Comparison of ENCODE assay signal across 20 cellular contexts in the genomic region with DNA sequence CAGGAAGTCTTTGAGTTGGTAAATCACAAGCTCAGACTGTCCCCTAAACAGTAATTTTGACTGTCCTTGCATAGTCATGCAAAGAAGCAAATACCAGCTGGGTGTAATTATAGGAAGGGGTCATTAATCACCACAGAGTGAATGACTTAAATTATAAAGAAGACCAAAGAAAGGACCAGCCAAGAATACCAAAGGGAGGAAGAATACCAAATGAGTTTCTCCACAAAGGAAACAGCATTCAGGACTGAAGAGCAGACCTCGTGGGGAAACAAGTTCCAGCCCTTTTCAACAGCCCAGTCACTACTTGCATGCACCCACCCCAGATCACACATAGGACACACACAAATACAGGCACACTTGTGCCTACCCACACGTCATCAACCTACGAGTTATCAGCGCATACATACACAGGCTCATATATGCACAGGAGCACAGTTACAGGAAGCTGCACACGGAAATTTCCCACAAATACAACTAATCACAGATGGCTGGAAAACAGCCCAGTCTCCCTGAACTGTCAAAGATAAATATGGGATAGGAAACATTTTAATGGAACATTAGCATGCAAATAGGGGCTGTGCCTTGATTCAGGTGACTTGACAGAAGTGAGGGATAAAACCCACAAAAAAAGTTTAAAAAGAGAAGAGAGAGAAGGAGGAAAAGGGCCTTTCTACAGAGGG.
A peak's percentile ranks its signal among the peaks of the same experiment; 100 is the strongest.
DNase-seq lines count a peak whose midpoint lies in the region; TF ChIP-seq lines count a peak whose summit lies in the region.
"Had no signal": no experiment of that assay in that cellular context is flagged by ENCODE, and none has a peak within 500 bp of the region (broad histone marks: within the 10 kb centered on the region; RNA-seq: fewer than 3 reads in every experiment).

No MANE protein-coding gene starts in this region.

- DNase-seq in Calu3 (no peak), mesenchymal stem cell (no peak), AG08396 (ENCODE audit: low spot score) (no peak), NCI-H187 treated with DMSO at 0.1 percent for 48 hours (lab: John Stamatoyannopoulos, UW) (no peak), GM13976 (ENCODE audit: low spot score) (no peak)
- no peak for DNase-seq in activated naive CD8-positive, alpha-beta T cell treated with anti-CD3 and anti-CD28 coated beads for 36 hours
- DNase-seq: glutamatergic neuron; immature natural killer cell; MG63; NCI-H187; NCI-H446; NK-92 treated with Interleukin-12 subunit alpha and Interleukin-12 subunit beta, amount 100 ng/mL, for 24 hours; stimulated activated CD4-positive, alpha-beta T cell treated with anti-CD3 and anti-CD28 coated beads, Interleukin-1b, Interleukin-23, amount 100 ng/mL, for 48 hours; stimulated activated naive CD8-positive, alpha-beta T cell treated with anti-CD3 and anti-CD28 coated beads, Interleukin-15, Interleukin-2, amounts not matched to agents 100 U/mL and 50 U/mL, for 24 hours had no signal

- no peak overlapping the region for H3K18ac ChIP-seq in mesenchymal stem cell (ENCODE audit: low read depth in 1 of 2, low read length in 2 of 2)

- H3K36me3 Mint-ChIP-seq in Calu3 (ENCODE audit: insufficient read depth, unreplicated experiment), result no peaks in the 10 kb centered on the region
- H3K36me3 Mint-ChIP-seq in activated naive CD8-positive, alpha-beta T cell treated with anti-CD3 and anti-CD28 coated beads for 36 hours, result no peaks in the 10 kb centered on the region
- H3K36me3 Mint-ChIP-seq: immature natural killer cell had no signal

- no peaks in the 10 kb centered on the region for H3K36me3 ChIP-seq in HUES48 (ENCODE audit: control insufficient read depth, insufficient read depth, low read length)
- peaks cover 9% of the 10 kb centered on the region for H3K36me3 ChIP-seq in ectodermal cell (ENCODE audit: control insufficient read depth, insufficient read depth, low read length)
- peaks cover 24 to 44% of the 10 kb centered on the region in 2 experiments for H3K36me3 ChIP-seq in mesenchymal stem cell (ENCODE audit: control insufficient read depth in 1 of 2, insufficient read depth in 2 of 2, low read depth in 1 of 2, low read length in 2 of 2)

- intact Hi-C loops in Calu3 (cut with micrococcal nuclease; ENCODE audit: unreplicated experiment), result no loop called here

- no peak overlapping the region for H4K8ac ChIP-seq in mesenchymal stem cell (ENCODE audit: low read length)

- H4K91ac ChIP-seq in mesenchymal stem cell (ENCODE audit: low read length), result no peak overlapping the region

- no peak overlapping the region for H3K23ac ChIP-seq in mesenchymal stem cell (ENCODE audit: low read length in 2 of 2)

- H3K79me1 ChIP-seq in mesenchymal stem cell (replicated peaks; ENCODE audit: low read length, poor library complexity, severe bottlenecking), result peaks cover 16% of the 10 kb centered on the region

- H3K4ac ChIP-seq in mesenchymal stem cell (ENCODE audit: low read depth in 1 of 2, low read length in 2 of 2), result no peak overlapping the region

- H3K4me3 ChIP-seq in HUES48 (ENCODE audit: low read depth, low read length) (no peak overlapping the region), ectodermal cell (ENCODE audit: insufficient read depth, low read depth, low read length) (no peak overlapping the region), mesenchymal stem cell (ENCODE audit: insufficient read depth in 1 of 2, low read depth in 1 of 2, low read length in 2 of 2) (no peak overlapping the region)
- H3K4me3 ChIP-seq: cardiac muscle cell, MG63, tibial nerve had no signal

- no peak for TF ChIP-seq CTCF in Calu3 (IDR thresholded peaks at IDR 0.05; ENCODE audit: unreplicated experiment)
- no peak for TF ChIP-seq CTCF in GM13976 (IDR thresholded peaks at IDR 0.05; ENCODE audit: borderline replicate concordance, control extremely low read depth, extremely low read depth, insufficient read depth, missing control alignments)

- H2BK120ac ChIP-seq in mesenchymal stem cell (ENCODE audit: low read depth, low read length), result no peak overlapping the region

- no peak overlapping the region for H2BK12ac ChIP-seq in mesenchymal stem cell (ENCODE audit: low read length in 2 of 2)

- H3K27me3 Mint-ChIP-seq in Calu3 (ENCODE audit: unreplicated experiment), result no peaks in the 10 kb centered on the region
- no peaks in the 10 kb centered on the region for H3K27me3 Mint-ChIP-seq in activated naive CD8-positive, alpha-beta T cell treated with anti-CD3 and anti-CD28 coated beads for 36 hours

- H3K4me2 ChIP-seq in mesenchymal stem cell (ENCODE audit: low read length, poor library complexity, severe bottlenecking), result no peak overlapping the region

- no peaks in the 10 kb centered on the region for H3K27me3 ChIP-seq in HUES48 (ENCODE audit: control insufficient read depth, insufficient read depth, low read length)
- no peaks in the 10 kb centered on the region for H3K27me3 ChIP-seq in ectodermal cell (ENCODE audit: control insufficient read depth, insufficient read depth, low read length, poor library complexity, severe bottlenecking)
- H3K27me3 ChIP-seq in mesenchymal stem cell (ENCODE audit: control insufficient read depth in 1 of 2, insufficient read depth in 1 of 2, low read length in 2 of 2), result no peaks in the 10 kb centered on the region
- H3K27me3 ChIP-seq: cardiac muscle cell, MG63, tibial nerve had no signal

- no peak overlapping the region for H3K14ac ChIP-seq in mesenchymal stem cell (ENCODE audit: low read length in 2 of 2)

- no peaks in the 10 kb centered on the region for H3K9me3 Mint-ChIP-seq in Calu3 (ENCODE audit: low read depth, unreplicated experiment)
- no peaks in the 10 kb centered on the region for H3K9me3 Mint-ChIP-seq in activated naive CD8-positive, alpha-beta T cell treated with anti-CD3 and anti-CD28 coated beads for 36 hours
- H3K9me3 Mint-ChIP-seq: activated T-helper 2 cell treated with anti-CD3 and anti-CD28 coated beads, Interferon-gamma antibody, Interleukin-2, Interleukin-4, amounts not matched to agents 10 μg/mL and 5 μg/mL and 100 μg/mL, durations not matched to agents 14 hours and 24 hours and 36 hours had no signal

- WGBS in ectodermal cell, 2 experiments, result 49 to 54% methylated on average over 5 of the region's 5 CpGs
- WGBS in mesenchymal stem cell, result 82% methylated on average over 4 of the region's 5 CpGs

- H2BK5ac ChIP-seq in mesenchymal stem cell (ENCODE audit: low read depth, low read length, poor library complexity, severe bottlenecking), result no peak overlapping the region

- H3K4me1 Mint-ChIP-seq in Calu3 (ENCODE audit: low read depth, unreplicated experiment), result peaks cover 39% of the 10 kb centered on the region
- H3K4me1 Mint-ChIP-seq in activated naive CD8-positive, alpha-beta T cell treated with anti-CD3 and anti-CD28 coated beads for 36 hours, result no peaks in the 10 kb centered on the region

- peak overlapping the region; percentile 42 for H3K27ac ChIP-seq in HUES48 (ENCODE audit: low read depth, low read length)
- H3K27ac ChIP-seq in ectodermal cell (ENCODE audit: insufficient read depth, low read depth, low read length, poor library complexity, severe bottlenecking), result peak overlapping the region; percentile 65
- H3K27ac ChIP-seq in mesenchymal stem cell (ENCODE audit: low read length, poor library complexity, severe bottlenecking), result peak overlapping the region; percentile 3
- H3K27ac ChIP-seq: cardiac muscle cell, RWPE1, tibial nerve had no signal

- H3K4me3 Mint-ChIP-seq in Calu3 (ENCODE audit: low read depth, unreplicated experiment), result no peak overlapping the region
- H3K4me3 Mint-ChIP-seq in activated naive CD8-positive, alpha-beta T cell treated with anti-CD3 and anti-CD28 coated beads for 36 hours, result no peak overlapping the region
- H3K4me3 Mint-ChIP-seq: immature natural killer cell had no signal

- CTCF ChIA-PET in Calu3 (lab: Charles Lee), result no interaction called here

- H3K4me1 ChIP-seq in HUES48 (ENCODE audit: control insufficient read depth, insufficient read depth, low read length), result peaks cover 14% of the 10 kb centered on the region; the same call in 1 of the 2 replicates
- peaks cover 9% of the 10 kb centered on the region for H3K4me1 ChIP-seq in ectodermal cell (ENCODE audit: control insufficient read depth, insufficient read depth, low read length)
- H3K4me1 ChIP-seq in mesenchymal stem cell (ENCODE audit: control insufficient read depth, insufficient read depth, low read depth, low read length), result peaks cover 28% of the 10 kb centered on the region

- no peak overlapping the region for H2AFZ ChIP-seq in mesenchymal stem cell (ENCODE audit: low read depth, low read length)

- in situ Hi-C loops in GM13976 (cut with MboI; ENCODE audit: low sequenced_read_pairs, unreplicated experiment), result no loop called here

- peak overlapping the region; percentile 6 for H3K27ac Mint-ChIP-seq in Calu3 (ENCODE audit: unreplicated experiment)
- no peak overlapping the region for H3K27ac Mint-ChIP-seq in activated naive CD8-positive, alpha-beta T cell treated with anti-CD3 and anti-CD28 coated beads for 36 hours
- H3K27ac Mint-ChIP-seq: activated T-helper 2 cell treated with anti-CD3 and anti-CD28 coated beads, Interferon-gamma antibody, Interleukin-2, Interleukin-4, amounts not matched to agents 10 μg/mL and 5 μg/mL and 100 μg/mL, durations not matched to agents 14 hours and 24 hours and 36 hours; immature natural killer cell had no signal

- no peak overlapping the region for H2AK5ac ChIP-seq in mesenchymal stem cell (ENCODE audit: low read length, severe bottlenecking)

- H2BK15ac ChIP-seq in mesenchymal stem cell (ENCODE audit: low read depth, poor library complexity, severe bottlenecking), result no peak overlapping the region

- H3K9ac ChIP-seq in HUES48 (ENCODE audit: low read depth, low read length) (0 out of 2 replicates have a peak overlapping the region, but pooled peaks have one; percentile 9), mesenchymal stem cell (ENCODE audit: low read length) (no peak overlapping the region)

- H3K9me3 ChIP-seq in HUES48 (ENCODE audit: control insufficient read depth, insufficient read depth, low read length), result no peaks in the 10 kb centered on the region
- no peaks in the 10 kb centered on the region for H3K9me3 ChIP-seq in ectodermal cell (ENCODE audit: control insufficient read depth, low read length)
- no peaks in the 10 kb centered on the region for H3K9me3 ChIP-seq in mesenchymal stem cell (ENCODE audit: control insufficient read depth, low read length)
- H3K9me3 ChIP-seq: MG63, tibial nerve had no signal

- no TSS peak for BruUV-seq in Calu3 (replicated peaks; lab: Mats Ljungman, UMichigan)

Comparison
In these comparisons a context has a peak if more than half of its experiments do, and no peak if none do; other contexts are left out.
1. H3K27ac ChIP-seq: peak in every context shown above with its lines; median percentile 65 in ectodermal cell; 42 in HUES48; 3 in mesenchymal stem cell.